Comparison of ENCODE assay signal across 9 cellular contexts in genomic region chr9:78707481-78707977, GRCh38.
DNase-seq lines count a peak whose midpoint lies in the region; ATAC-seq lines count a peak whose summit lies in the region.
"Had no signal": no experiment of that assay in that cellular context is flagged by ENCODE, and none has a peak within 500 bp of the region (broad histone marks: within the 10 kb centered on the region; RNA-seq: fewer than 3 reads in every experiment).

No MANE protein-coding gene starts in this region.

- peak; percentile 51 for DNase-seq in RPMI7951 (ENCODE audit: low read depth)
- no peak for DNase-seq in SKM-1 treated with dmso at 0.1 percent for 144 hours (lab: John Stamatoyannopoulos, UW; ENCODE audit: unreplicated experiment)
- no peak for DNase-seq in GDM1 (lab: John Stamatoyannopoulos, UW)
- DNase-seq in NCI-H2171 treated with DMSO at 0.1 percent for 48 hours (lab: John Stamatoyannopoulos, UW) = no peak
- no peak for DNase-seq in cerebellum (ENCODE audit: low spot score)
- DNase-seq: NCI-H1694 had no signal

- H3K4me3 ChIP-seq in skeletal muscle satellite cell (ENCODE audit: low read length) = peak overlapping the region; percentile 31

- H3K9ac ChIP-seq in skeletal muscle satellite cell (ENCODE audit: low read depth, low read length) = peak overlapping the region; percentile 77

- H3K36me3 ChIP-seq in skeletal muscle satellite cell (ENCODE audit: insufficient read depth, low read length) = no peaks in the 10 kb centered on the region

- H3K4me1 ChIP-seq in skeletal muscle satellite cell (ENCODE audit: control insufficient read depth, insufficient read depth, low read length) = peaks cover 27% of the 10 kb centered on the region

- H3K4me2 ChIP-seq in skeletal muscle satellite cell (ENCODE audit: low read length) = peak overlapping the region; percentile 70

- ATAC-seq in GM19043 (IDR thresholded peaks at IDR 0.05; ENCODE audit: low read depth, unreplicated experiment) (peak; percentile 91), HG03064 (IDR thresholded peaks at IDR 0.05; ENCODE audit: low read depth, unreplicated experiment) (peak; percentile 93)

- H3K27me3 ChIP-seq in skeletal muscle satellite cell (ENCODE audit: control insufficient read depth, insufficient read depth, low read length) = no peaks in the 10 kb centered on the region

- H3K9me3 ChIP-seq in skeletal muscle satellite cell (replicated peaks; ENCODE audit: low read length) = no peaks in the 10 kb centered on the region
